Comparison of ENCODE assay signal across 29 cellular contexts in genomic region chr11:61735391-61735790, GRCh38. TPM values are rescaled to one million over a fixed set of nuclear protein-coding genes. Genes with fewer than 3 reads are reported as not detected.
"Had no signal": no experiment of that assay in that cellular context is flagged by ENCODE, and none has a peak within 500 bp of the region (broad histone marks: within the 10 kb centered on the region; RNA-seq: fewer than 3 reads in every experiment).

No MANE protein-coding gene starts in this region.

- H3K36me3 Mint-ChIP-seq: naive thymus-derived CD8-positive, alpha-beta T cell; natural killer cell treated with Interleukin-12 subunit alpha and Interleukin-12 subunit beta and Interleukin-15 and Interleukin-18, amount 100 ng/mL, for 72 hours; stimulated activated naive B cell treated with anti-CD40 and anti-IgM and Interleukin-4, amounts not matched to agents 10 μg/mL and 1 μg/mL and 100 μg/mL, for 72 hours; type B pancreatic cell had no signal

- H3K4me3 Mint-ChIP-seq: naive thymus-derived CD8-positive, alpha-beta T cell; natural killer cell treated with Interleukin-12 subunit alpha and Interleukin-12 subunit beta and Interleukin-15 and Interleukin-18, amount 100 ng/mL, for 72 hours; nephron progenitor cell; neural crest cell; stimulated activated effector memory CD8-positive, alpha-beta T cell treated with anti-CD3 and anti-CD28 coated beads, Interleukin-12 subunit alpha, Interleukin-12 subunit beta, amount 100 ng/mL, for 72 hours; stimulated activated naive B cell treated with anti-CD40 and anti-IgM and Interleukin-4, amounts not matched to agents 10 μg/mL and 1 μg/mL and 100 μg/mL, for 72 hours; stimulated activated naive CD8-positive, alpha-beta T cell treated with anti-CD3 and anti-CD28 coated beads, Interleukin-15, Interleukin-2, amounts not matched to agents 100 ng/mL and 50 ng/mL, for 24 hours; type B pancreatic cell had no signal

- H3K27ac ChIP-seq: ovary, parathyroid adenoma, psoas muscle, right lobe of liver, sigmoid colon, stomach, testis, tibial artery, transverse colon, upper lobe of right lung, uterus had no signal

- DNase-seq: naive thymus-derived CD8-positive, alpha-beta T cell; nephron progenitor cell; occipital lobe; ovary; posterior cingulate gyrus; psoas muscle; right lobe of liver; sigmoid colon; small intestine; stimulated activated CD4-positive, alpha-beta T cell treated with anti-CD3 and anti-CD28 coated beads, Interleukin-15, amount 100 ng/mL, for 24 hours; stimulated activated CD4-positive, alpha-beta T cell treated with anti-CD3 and anti-CD28 coated beads, Interleukin-2, amount 100 ng/mL, for 24 hours; stimulated activated CD4-positive, alpha-beta T cell treated with anti-CD3 and anti-CD28 coated beads, Interleukin-2, amount 100 ng/mL, for 48 hours; stimulated activated CD4-positive, alpha-beta T cell treated with anti-CD3 and anti-CD28 coated beads, Interleukin-4, amount 100 ng/mL, for 24 hours; stimulated activated naive B cell treated with anti-CD40 and anti-IgM and Interleukin-4, amounts not matched to agents 10 μg/mL and 1 μg/mL and 100 μg/mL, for 72 hours; stimulated activated naive CD4-positive, alpha-beta T cell treated with Interleukin-2 at 50 U/mL for 16 hours; stomach; testis; tibial artery; transverse colon; upper lobe of right lung; uterus had no signal

- H3K27me3 ChIP-seq: ovary, right lobe of liver, sigmoid colon, stomach, testis, tibial artery, transverse colon, upper lobe of right lung, uterus had no signal

- H3K4me3 ChIP-seq: ovary, psoas muscle, right lobe of liver, sigmoid colon, stomach, testis, tibial artery, transverse colon, upper lobe of right lung, uterus had no signal

- H3K9ac ChIP-seq: parathyroid adenoma had no signal

- H3K4me1 ChIP-seq: parathyroid adenoma, right lobe of liver, transverse colon, uterus had no signal

- FAIRE-seq: small intestine had no signal

- H3K27me3 Mint-ChIP-seq: naive thymus-derived CD8-positive, alpha-beta T cell; progenitor cell of endocrine pancreas; stimulated activated naive CD8-positive, alpha-beta T cell treated with anti-CD3 and anti-CD28 coated beads, Interleukin-15, Interleukin-2, amounts not matched to agents 100 ng/mL and 50 ng/mL, for 24 hours; type B pancreatic cell had no signal

- H3K9me3 ChIP-seq: ovary, psoas muscle, right lobe of liver, sigmoid colon, stomach, testis, tibial artery, transverse colon, upper lobe of right lung, uterus had no signal

- H3K9me3 Mint-ChIP-seq: naive thymus-derived CD8-positive, alpha-beta T cell; natural killer cell treated with Interleukin-12 subunit alpha and Interleukin-12 subunit beta and Interleukin-15 and Interleukin-18, amount 100 ng/mL, for 72 hours; nephron progenitor cell; neural crest cell; stimulated activated effector memory CD8-positive, alpha-beta T cell treated with anti-CD3 and anti-CD28 coated beads, Interleukin-12 subunit alpha, Interleukin-12 subunit beta, amount 100 ng/mL, for 72 hours; stimulated activated naive B cell treated with anti-CD40 and anti-IgM and Interleukin-4, amounts not matched to agents 10 μg/mL and 1 μg/mL and 100 μg/mL, for 72 hours; stimulated activated naive CD8-positive, alpha-beta T cell treated with anti-CD3 and anti-CD28 coated beads, Interleukin-15, Interleukin-2, amounts not matched to agents 100 ng/mL and 50 ng/mL, for 24 hours; type B pancreatic cell had no signal

- H3K27ac Mint-ChIP-seq: natural killer cell treated with Interleukin-12 subunit alpha and Interleukin-12 subunit beta and Interleukin-15 and Interleukin-18, amount 100 ng/mL, for 72 hours; nephron progenitor cell; progenitor cell of endocrine pancreas; stimulated activated effector memory CD8-positive, alpha-beta T cell treated with anti-CD3 and anti-CD28 coated beads, Interleukin-12 subunit alpha, Interleukin-12 subunit beta, amount 100 ng/mL, for 72 hours; stimulated activated naive B cell treated with anti-CD40 and anti-IgM and Interleukin-4, amounts not matched to agents 10 μg/mL and 1 μg/mL and 100 μg/mL, for 72 hours; stimulated activated naive CD8-positive, alpha-beta T cell treated with anti-CD3 and anti-CD28 coated beads, Interleukin-15, Interleukin-2, amounts not matched to agents 100 ng/mL and 50 ng/mL, for 24 hours; type B pancreatic cell had no signal

- H3K36me3 ChIP-seq: ovary, upper lobe of right lung, uterus had no signal

RNA-seq across cellular contexts. Expression of gene MYRF, which starts 17.0 kb away (rescaled TPM):
- total RNA-seq: skeletal muscle tissue had no signal

RNA-seq across cellular contexts. Expression of gene DAGLA, which starts 55.2 kb away (rescaled TPM):
- polyA plus RNA-seq: naive thymus-derived CD8-positive, alpha-beta T cell had no signal
